Comparison of ENCODE assay signal across 8 cellular contexts in genomic region chr11:134069426-134069921, GRCh38. TPM values are rescaled to one million over a fixed set of nuclear protein-coding genes. Genes with fewer than 3 reads are reported as not detected.
DNase-seq lines count a peak whose midpoint lies in the region; ATAC-seq and TF ChIP-seq lines count a peak whose summit lies in the region.

No MANE protein-coding gene starts in this region.

- H2AK5ac ChIP-seq in mesenchymal stem cell (ENCODE audit: low read length, severe bottlenecking) = no peak overlapping the region

- 6% methylated on average over 36 of the region's 36 CpGs for WGBS in mesenchymal stem cell
- 17 to 25% methylated on average over 3 to 8 of the region's 36 CpGs for WGBS in upper lobe of left lung, 2 donors

- H3K4me1 ChIP-seq in CD4-positive, CD25-positive, alpha-beta regulatory T cell (ENCODE audit: control insufficient read depth, insufficient read depth, low read length, poor library complexity, severe bottlenecking) = peaks cover 12% of the 10 kb centered on the region
- H3K4me1 ChIP-seq in mesenchymal stem cell (ENCODE audit: control insufficient read depth, insufficient read depth, low read depth, low read length) (no peaks in the 10 kb centered on the region), upper lobe of left lung (peaks cover 0 to 21% (median 3%) of the 10 kb centered on the region in 4 donors)

- H3K14ac ChIP-seq in mesenchymal stem cell (ENCODE audit: low read length in 2 of 2) = no peak overlapping the region

- no peak for TF ChIP-seq POLR2A in upper lobe of left lung (IDR thresholded peaks at IDR 0.05)
- TF ChIP-seq POLR2A in erythroblast (IDR thresholded peaks at IDR 0.05; ENCODE audit: low read length) = no peak

- H4K91ac ChIP-seq in mesenchymal stem cell (ENCODE audit: low read length) = no peak overlapping the region

- TF ChIP-seq EP300 in upper lobe of left lung (IDR thresholded peaks at IDR 0.05) = no peak

- H2AFZ ChIP-seq in mesenchymal stem cell (ENCODE audit: low read depth, low read length) = peak overlapping the region; percentile 83

- peaks cover 0 to 2% (median 0%) of the 10 kb centered on the region in 7 donors for H3K9me3 Mint-ChIP-seq in CD4-positive, CD25-positive, alpha-beta regulatory T cell

- peak overlapping the region; percentile 93 for H2BK120ac ChIP-seq in mesenchymal stem cell (ENCODE audit: low read depth, low read length)

- H4K8ac ChIP-seq in mesenchymal stem cell (ENCODE audit: low read length) = peak overlapping the region; percentile 58

- H2BK5ac ChIP-seq in mesenchymal stem cell (ENCODE audit: low read depth, low read length, poor library complexity, severe bottlenecking) = no peak overlapping the region

- H3K36me3 Mint-ChIP-seq in CD4-positive, CD25-positive, alpha-beta regulatory T cell = no peaks in the 10 kb centered on the region

- peaks cover 1% of the 10 kb centered on the region for H3K79me1 ChIP-seq in mesenchymal stem cell (replicated peaks; ENCODE audit: low read length, poor library complexity, severe bottlenecking)

- no peaks in the 10 kb centered on the region for H3K9me3 ChIP-seq in CD4-positive, CD25-positive, alpha-beta regulatory T cell (ENCODE audit: control insufficient read depth in 2 of 2, low read length in 2 of 2)
- H3K9me3 ChIP-seq in MG63 = no peaks in the 10 kb centered on the region
- no peaks in the 10 kb centered on the region for H3K9me3 ChIP-seq in mesenchymal stem cell (ENCODE audit: control insufficient read depth, low read length)
- H3K9me3 ChIP-seq in upper lobe of left lung = no peaks in the 10 kb centered on the region

- TF ChIP-seq CTCF in upper lobe of left lung (IDR thresholded peaks at IDR 0.05) = no peak

- peak overlapping the region; percentile 86 for H3K9ac ChIP-seq in mesenchymal stem cell (ENCODE audit: low read length)

- no peak for ATAC-seq in CD4-positive, CD25-positive, alpha-beta regulatory T cell (ENCODE audit: low read depth in 2 of 2)
- peak; percentile 8 to 57 for ATAC-seq in upper lobe of left lung (ENCODE audit: low FRiP score in 2 of 2)

- peaks cover 9% of the 10 kb centered on the region for H3K27me3 ChIP-seq in CD4-positive, CD25-positive, alpha-beta regulatory T cell (ENCODE audit: control insufficient read depth, insufficient read depth, low read length)
- peaks cover 31% of the 10 kb centered on the region for H3K27me3 ChIP-seq in MG63
- H3K27me3 ChIP-seq in mesenchymal stem cell (ENCODE audit: control insufficient read depth in 1 of 2, insufficient read depth in 1 of 2, low read length in 2 of 2) = peaks cover 0 to 19% of the 10 kb centered on the region in 2 experiments
- H3K27me3 ChIP-seq in upper lobe of left lung = peaks cover 0 to 11% (median 4%) of the 10 kb centered on the region in 4 donors

- no peak overlapping the region for H2BK12ac ChIP-seq in mesenchymal stem cell (ENCODE audit: low read length in 2 of 2)

- peak overlapping the region; percentile 67 for H2BK15ac ChIP-seq in mesenchymal stem cell (ENCODE audit: low read depth, poor library complexity, severe bottlenecking)

- peaks cover 6 to 16% (median 9%) of the 10 kb centered on the region in 4 donors for H3K4me1 Mint-ChIP-seq in CD4-positive, CD25-positive, alpha-beta regulatory T cell

- peak overlapping the region; percentile 30 for H3K27ac ChIP-seq in CD4-positive, CD25-positive, alpha-beta regulatory T cell (ENCODE audit: insufficient read depth, low read length, poor library complexity, severe bottlenecking)
- H3K27ac ChIP-seq in mesenchymal stem cell (ENCODE audit: low read length, poor library complexity, severe bottlenecking) = no peak overlapping the region
- peak overlapping the region; percentile 71 to 93 (median 86) for H3K27ac ChIP-seq in upper lobe of left lung

- peaks cover 33% of the 10 kb centered on the region for H3K27me3 Mint-ChIP-seq in CD4-positive, CD25-positive, alpha-beta regulatory T cell

- no peak overlapping the region for H3K4ac ChIP-seq in mesenchymal stem cell (ENCODE audit: low read depth in 1 of 2, low read length in 2 of 2)

- peak overlapping the region in 1 of 2 experiments; percentile 9 for H3K18ac ChIP-seq in mesenchymal stem cell (ENCODE audit: low read depth in 1 of 2, low read length in 2 of 2)

- peak overlapping the region; percentile 72 for H3K4me2 ChIP-seq in mesenchymal stem cell (ENCODE audit: low read length, poor library complexity, severe bottlenecking)

- H3K27ac Mint-ChIP-seq in CD4-positive, CD25-positive, alpha-beta regulatory T cell = peak overlapping the region in 2 of 3 donors; percentile 11 to 59

- H3K36me3 ChIP-seq in CD4-positive, CD25-positive, alpha-beta regulatory T cell (ENCODE audit: control insufficient read depth, insufficient read depth, low read length) = no peaks in the 10 kb centered on the region
- H3K36me3 ChIP-seq in MG63 (no peaks in the 10 kb centered on the region), mesenchymal stem cell (ENCODE audit: control insufficient read depth in 1 of 2, insufficient read depth in 2 of 2, low read depth in 1 of 2, low read length in 2 of 2) (no peaks in the 10 kb centered on the region), upper lobe of left lung (no peaks in the 10 kb centered on the region)

- DNase-seq in CD4-positive, CD25-positive, alpha-beta regulatory T cell = no peak
- DNase-seq in MG63 = no peak
- peak; percentile 26 for DNase-seq in dedifferentiated amniotic fluid mesenchymal stem cell (ENCODE audit: extremely low spot score)
- peak; percentile 40 for DNase-seq in mesenchymal stem cell
- DNase-seq in upper lobe of left lung = peak in 1 of 2 donors; percentile 86
- no peak for DNase-seq in stimulated activated CD4-positive, alpha-beta T cell treated with anti-CD3 and anti-CD28 coated beads, Interleukin-2, amount 100 ng/mL, for 24 hours
- no peak for DNase-seq in erythroblast (lab: John Stamatoyannopoulos, UW)
- DNase-seq in NCI-H2171 (lab: John Stamatoyannopoulos, UW) = no peak

- H3K4me3 Mint-ChIP-seq in CD4-positive, CD25-positive, alpha-beta regulatory T cell = peak overlapping the region in 3 of 4 donors; percentile 49 to 65 (median 52)

- no peak overlapping the region for H3K23ac ChIP-seq in mesenchymal stem cell (ENCODE audit: low read length in 2 of 2)

- H3K4me3 ChIP-seq in CD4-positive, CD25-positive, alpha-beta regulatory T cell (ENCODE audit: low read depth, low read length) = no peak overlapping the region
- H3K4me3 ChIP-seq in MG63 (peak overlapping the region; percentile 55), mesenchymal stem cell (ENCODE audit: insufficient read depth in 1 of 2, low read depth in 1 of 2, low read length in 2 of 2) (peak overlapping the region; percentile 73 to 84), upper lobe of left lung (peak overlapping the region; percentile 56 to 74 (median 65))

RNA-seq across cellular contexts. Expression of gene JAM3, which starts 0.6 kb away (rescaled TPM):
- 5.5 TPM for total RNA-seq in CD4-positive, CD25-positive, alpha-beta regulatory T cell
- 1 to 10 TPM; 3.1 to 4.6 (median 3.3) TPM for polyA plus RNA-seq in CD4-positive, CD25-positive, alpha-beta regulatory T cell
- total RNA-seq in MG63 (2014; rRNA removed; shearing (Covaris generic); ENCODE audit: low replicate concordance) = 5.7 and 5.8 TPM in 2 replicates
- polyA plus RNA-seq in mesenchymal stem cell (2013, experiment 1 of 2) = 56.5 TPM
- 57.3 TPM for polyA plus RNA-seq in mesenchymal stem cell (2013, experiment 2 of 2)
- 10 to 100 TPM in 5 of 6 donors, 1 to 10 TPM in 1; 8.4 to 36.6 (median 18.6) TPM for total RNA-seq in upper lobe of left lung

Comparison
In these comparisons a context has a peak if more than half of its experiments do, and no peak if none do; other contexts are left out.
1. ATAC-seq: peak in upper lobe of left lung (2 of 2); none in CD4-positive, CD25-positive, alpha-beta regulatory T cell (0 of 2).
2. DNase-seq: peak in dedifferentiated amniotic fluid mesenchymal stem cell (single experiment) and mesenchymal stem cell (single experiment); none in CD4-positive, CD25-positive, alpha-beta regulatory T cell (0 of 3), MG63 (single experiment), stimulated activated CD4-positive, alpha-beta T cell treated with anti-CD3 and anti-CD28 coated beads, Interleukin-2, amount 100 ng/mL, for 24 hours (0 of 2), erythroblast (0 of 2) and NCI-H2171 (single experiment).